In the genomic region with DNA sequence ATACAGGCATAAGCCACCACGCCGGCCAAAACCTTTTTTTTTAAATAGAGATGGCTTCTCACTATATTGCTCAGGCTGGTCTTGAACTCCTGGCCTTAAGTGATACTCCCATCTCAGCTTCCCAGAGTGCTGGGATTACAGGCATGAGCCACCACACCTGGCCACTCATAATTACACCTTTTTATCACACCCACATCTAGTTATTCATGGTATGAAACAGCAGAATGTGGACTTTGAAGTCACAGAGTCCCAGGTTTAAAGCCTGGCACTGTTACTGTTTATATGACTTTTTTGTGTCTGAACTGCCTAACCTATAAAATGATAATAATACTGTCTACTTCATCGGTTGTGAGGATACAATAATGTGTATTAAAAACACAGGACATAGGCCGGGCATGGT, we compare ENCODE assay signal across 16 cellular contexts. TPM values are rescaled to one million over a fixed set of nuclear protein-coding genes. Genes with fewer than 3 reads are reported as not detected.
A peak's percentile ranks its signal among the peaks of the same experiment; 100 is the strongest.
DNase-seq lines count a peak whose midpoint lies in the region; ATAC-seq and TF ChIP-seq lines count a peak whose summit lies in the region.
"Had no signal": no experiment of that assay in that cellular context is flagged by ENCODE, and none has a peak within 500 bp of the region (broad histone marks: within the 10 kb centered on the region; RNA-seq: fewer than 3 reads in every experiment).

No MANE protein-coding gene starts in this region.

- ATAC-seq in mucosa of descending colon, result peak; percentile 97

- H3K27ac ChIP-seq in colonic mucosa, result no peak overlapping the region
- peak overlapping the region; percentile 1 to 60 (median 32) for H3K27ac ChIP-seq in transverse colon
- no peak overlapping the region for H3K27ac ChIP-seq in testis
- no peak overlapping the region for H3K27ac ChIP-seq in suprapubic skin

- no peak for TF ChIP-seq CTCF in colonic mucosa (IDR thresholded peaks at IDR 0.05)
- no peak for TF ChIP-seq CTCF in mucosa of descending colon (IDR thresholded peaks at IDR 0.05)
- TF ChIP-seq CTCF in transverse colon (IDR thresholded peaks at IDR 0.05), result no peak
- no peak for TF ChIP-seq CTCF in testis (IDR thresholded peaks at IDR 0.05)
- TF ChIP-seq CTCF in suprapubic skin (IDR thresholded peaks at IDR 0.05), result no peak

- no peak overlapping the region for H3K9ac ChIP-seq in colonic mucosa (ENCODE audit: low read depth in 2 of 2, low read length in 2 of 2)

- DNase-seq in colonic mucosa, result peak; percentile 22
- DNase-seq in mucosa of descending colon, result peak in 1 of 3 donors; percentile 56
- DNase-seq in transverse colon, result peak; percentile 37
- DNase-seq in testis, result no peak
- no peak for DNase-seq in GM19238 (ENCODE audit: insufficient read length, low spot score)
- DNase-seq in suprapubic skin (ENCODE audit: low spot score in 2 of 2), result no peak
- DNase-seq: C1 segment of cervical spinal cord; Calu3; CD4-positive, alpha-beta memory T cell; COR-L47; DMS53; DMS79 treated with DMSO at 0.1 percent for 48 hours; GF-D8; GOT3; HFFc6 had no signal

- H3K4me1 ChIP-seq in colonic mucosa (no peaks in the 10 kb centered on the region), mucosa of descending colon (ENCODE audit: low read depth) (no peaks in the 10 kb centered on the region), transverse colon (peaks cover 0 to 4% (median 0%) of the 10 kb centered on the region in 4 donors), testis (no peaks in the 10 kb centered on the region), suprapubic skin (peaks cover 5% of the 10 kb centered on the region)
- H3K4me1 ChIP-seq: HAP-1 had no signal

- intact Hi-C loops in colonic mucosa (cut with DNase I), result no loop called here
- intact Hi-C loops in mucosa of descending colon (cut with DNase I, micrococcal nuclease), result no loop called here
- intact Hi-C loops in transverse colon (cut with DNase I; ENCODE audit: low total_unique reads), result no loop called here
- intact Hi-C loops in testis (cut with DNase I; ENCODE audit: low total_unique reads), result no loop called here

- no peak overlapping the region for H3K4me3 ChIP-seq in colonic mucosa
- H3K4me3 ChIP-seq in mucosa of descending colon, result no peak overlapping the region
- H3K4me3 ChIP-seq in transverse colon, result no peak overlapping the region
- no peak overlapping the region for H3K4me3 ChIP-seq in testis
- H3K4me3 ChIP-seq in suprapubic skin, result no peak overlapping the region
- H3K4me3 ChIP-seq: HAP-1 had no signal

- H3K27me3 ChIP-seq in colonic mucosa, result no peaks in the 10 kb centered on the region
- no peaks in the 10 kb centered on the region for H3K27me3 ChIP-seq in transverse colon
- H3K27me3 ChIP-seq in testis, result no peaks in the 10 kb centered on the region
- H3K27me3 ChIP-seq in suprapubic skin, result no peaks in the 10 kb centered on the region

- WGBS in transverse colon (ENCODE audit: low coverage in 1 of 2), 2 donors, result 47 to 84% methylated on average over 2 to 4 of the region's 4 CpGs
- WGBS in testis, 2 donors, result 92 to 96% methylated on average over 4 of the region's 4 CpGs
- 94% methylated on average over 4 of the region's 4 CpGs for WGBS in suprapubic skin

- in situ Hi-C loops in transverse colon (cut with MboI; ENCODE audit: low pct_ligation_motif_present in 1 of 4, low pct_unique_long_range_greater_than_20kb in 1 of 4, low sequenced_read_pairs in 3 of 4), result no loop called here

- H3K36me3 ChIP-seq in colonic mucosa (no peaks in the 10 kb centered on the region), mucosa of descending colon (ENCODE audit: low read depth) (no peaks in the 10 kb centered on the region), transverse colon (peaks cover 0 to 9% (median 3%) of the 10 kb centered on the region in 4 donors), testis (ENCODE audit: low read depth, missing control alignments) (no peaks in the 10 kb centered on the region), suprapubic skin (peaks cover 68% of the 10 kb centered on the region)

- H3K9me3 ChIP-seq in colonic mucosa, result no peaks in the 10 kb centered on the region
- H3K9me3 ChIP-seq in mucosa of descending colon, result no peaks in the 10 kb centered on the region
- no peaks in the 10 kb centered on the region for H3K9me3 ChIP-seq in transverse colon
- no peaks in the 10 kb centered on the region for H3K9me3 ChIP-seq in testis
- H3K9me3 ChIP-seq in suprapubic skin, result no peaks in the 10 kb centered on the region
- H3K9me3 ChIP-seq: HAP-1 had no signal

- TF ChIP-seq EP300 in transverse colon (IDR thresholded peaks at IDR 0.05; ENCODE audit: low read depth), result no peak
- TF ChIP-seq EP300 in suprapubic skin (IDR thresholded peaks at IDR 0.05), result no peak

- TF ChIP-seq POLR2A in transverse colon (IDR thresholded peaks at IDR 0.05) (no peak), testis (IDR thresholded peaks at IDR 0.05) (no peak), suprapubic skin (IDR thresholded peaks at IDR 0.05) (no peak)

RNA-seq across cellular contexts. Expression of a gene that starts 23.1 kb away (rescaled TPM):
- total RNA-seq in colonic mucosa, result 10 to 100 TPM in 1 of 2 donors, 1 to 10 TPM in 1; 9.1 to 11.2 TPM
- total RNA-seq in mucosa of descending colon, result 10 to 100 TPM; 15.7 to 17.9 (median 16.7) TPM
- total RNA-seq in transverse colon, result 10 to 100 TPM; 10.1 to 19.5 (median 12.6) TPM
- total RNA-seq in testis, result 10 to 100 TPM; 31.1 to 31.7 TPM
- 19.2 TPM for polyA plus RNA-seq in testis (ENCODE audit: insufficient read depth, low read depth, low replicate concordance)
- total RNA-seq in suprapubic skin, result 10 to 100 TPM; 13.9 to 29.0 (median 15.8) TPM

RNA-seq across cellular contexts. Expression of a gene that starts 39.0 kb away (rescaled TPM):
- total RNA-seq in colonic mucosa (10 to 100 TPM; 30.0 to 31.6 TPM), mucosa of descending colon (10 to 100 TPM; 30.7 to 57.8 (median 33.3) TPM), transverse colon (100 to 1,000 TPM in 1 of 4 donors, 10 to 100 TPM in 3; 25.1 to 213 (median 34.6) TPM), testis (10 to 100 TPM; 78.3 to 89.9 TPM), suprapubic skin (10 to 100 TPM; 19.2 to 37.3 (median 23.2) TPM)
- 141 TPM for polyA plus RNA-seq in testis (ENCODE audit: insufficient read depth, low read depth, low replicate concordance)

RNA-seq across cellular contexts. Expression of a gene that starts 41.1 kb away (rescaled TPM):
- 100 to 1,000 TPM in 1 of 2 donors, 10 to 100 TPM in 1; 58.7 to 118 TPM for total RNA-seq in colonic mucosa
- total RNA-seq in mucosa of descending colon, result 10 to 100 TPM; 25.3 to 60.3 (median 28.9) TPM
- 10 to 100 TPM; 15.3 to 86.2 (median 22.2) TPM for total RNA-seq in transverse colon
- 10 to 100 TPM in 1 of 2 donors, 1 to 10 TPM in 1; 9.7 to 10.3 TPM for total RNA-seq in testis
- polyA plus RNA-seq in testis (ENCODE audit: insufficient read depth, low read depth, low replicate concordance), result 7.8 TPM
- 10 to 100 TPM in 1 of 4 donors, 1 to 10 TPM in 3; 1.8 to 12.2 (median 5.4) TPM for total RNA-seq in suprapubic skin
- polyA plus RNA-seq: CD4-positive, alpha-beta memory T cell had no signal

Comparison
In these comparisons a context has a peak if more than half of its experiments do, and no peak if none do; other contexts are left out.
1. DNase-seq: peak in colonic mucosa (single experiment) and transverse colon (single experiment); none in testis (single experiment), GM19238 (single experiment) and suprapubic skin (0 of 2).
2. H3K27ac ChIP-seq: peak in transverse colon (4 of 4); none in colonic mucosa (single experiment), testis (0 of 2) and suprapubic skin (single experiment).